In genomic region chr5:163509288-163510040, GRCh38 we compare ENCODE assay signal across 10 cellular contexts. TPM values are rescaled to one million over a fixed set of nuclear protein-coding genes. Genes with fewer than 3 reads are reported as not detected.
A peak's percentile ranks its signal among the peaks of the same experiment; 100 is the strongest.
DNase-seq lines count a peak whose midpoint lies in the region; ATAC-seq, FAIRE-seq and TF ChIP-seq lines count a peak whose summit lies in the region.
"Had no signal": no experiment of that assay in that cellular context is flagged by ENCODE, and none has a peak within 500 bp of the region (broad histone marks: within the 10 kb centered on the region; RNA-seq: fewer than 3 reads in every experiment).

No MANE protein-coding gene starts in this region.

- H3K27me3 ChIP-seq in BLaER1 (no peaks in the 10 kb centered on the region), bronchial epithelial cell (ENCODE audit: control insufficient read depth, insufficient read depth, low read length) (no peaks in the 10 kb centered on the region)

- no peak for TF ChIP-seq POLR2A in NB4 (IDR thresholded peaks at IDR 0.05; ENCODE audit: extremely low read depth, insufficient read length)

- peak overlapping the region; percentile 55 for H3K4me3 Mint-ChIP-seq in mesothelial cell of epicardium

- DNase-seq in NB4 (ENCODE audit: low read depth): no peak
- peak; percentile 97 for DNase-seq in bronchial epithelial cell (ENCODE audit: low read depth)
- no peak for DNase-seq in mesothelial cell of epicardium (ENCODE audit: low spot score in 2 of 2, unreplicated experiment in 2 of 2)
- no peak for DNase-seq in omental fat pad (ENCODE audit: low spot score)
- DNase-seq in KG1 (lab: John Stamatoyannopoulos, UW): no peak

- no peak overlapping the region for H3K9ac ChIP-seq in BLaER1

- no peak for TF ChIP-seq CTCF in NB4 (IDR thresholded peaks at IDR 0.05; ENCODE audit: low read depth, low read length)
- no peak for TF ChIP-seq CTCF in bronchial epithelial cell (IDR thresholded peaks at IDR 0.05; ENCODE audit: insufficient read depth, low read length, severe bottlenecking)
- TF ChIP-seq CTCF in mesothelial cell of epicardium (IDR thresholded peaks at IDR 0.05; ENCODE audit: unreplicated experiment): no peak
- TF ChIP-seq CTCF in omental fat pad (IDR thresholded peaks at IDR 0.05): no peak

- H3K4me1 Mint-ChIP-seq in mesothelial cell of epicardium: peaks cover 62% of the 10 kb centered on the region

- H3K27ac Mint-ChIP-seq in mesothelial cell of epicardium: peak overlapping the region; percentile 96

- no peak overlapping the region for H3K4me3 ChIP-seq in BLaER1
- H3K4me3 ChIP-seq in NB4 (ENCODE audit: low read depth, low read length): peak overlapping the region; percentile 14
- peak overlapping the region; percentile 10 for H3K4me3 ChIP-seq in bronchial epithelial cell (ENCODE audit: low read depth, low read length)

- H3K36me3 Mint-ChIP-seq in mesothelial cell of epicardium: peaks cover 13% of the 10 kb centered on the region

- no peaks in the 10 kb centered on the region for H3K27me3 Mint-ChIP-seq in mesothelial cell of epicardium (ENCODE audit: low read depth)

- H3K4me1 ChIP-seq in BLaER1: peaks cover 35% of the 10 kb centered on the region

- ATAC-seq in GM19351 (IDR thresholded peaks at IDR 0.05; ENCODE audit: unreplicated experiment): no peak
- ATAC-seq in HG03439 (IDR thresholded peaks at IDR 0.05; ENCODE audit: unreplicated experiment): no peak
- no peak for ATAC-seq in omental fat pad (ENCODE audit: low FRiP score)
- ATAC-seq: left colon had no signal

- peaks cover 83% of the 10 kb centered on the region for H4K20me1 ChIP-seq in BLaER1

- no peaks in the 10 kb centered on the region for H3K9me3 Mint-ChIP-seq in mesothelial cell of epicardium

- no peak overlapping the region for H3K27ac ChIP-seq in BLaER1
- H3K27ac ChIP-seq: HL-60 had no signal

- peak overlapping the region; percentile 13; the same call in 1 of the 2 replicates for H3K4me2 ChIP-seq in BLaER1

- no peaks in the 10 kb centered on the region for H3K9me3 ChIP-seq in BLaER1

- H3K36me3 ChIP-seq in BLaER1: peaks cover 49% of the 10 kb centered on the region
- peaks cover 4% of the 10 kb centered on the region for H3K36me3 ChIP-seq in bronchial epithelial cell (ENCODE audit: control insufficient read depth, insufficient read depth, low read length)

- FAIRE-seq in bronchial epithelial cell (lab: Jason Lieb, UNC): no peak

RNA-seq across cellular contexts. Expression of gene MAT2B, which starts 4.0 kb away (rescaled TPM):
- 41.5 and 71.1 TPM in 2 replicates for total RNA-seq in bronchial epithelial cell
- 44.5 to 45.5 TPM (median 44.6 TPM) in 3 replicates for total RNA-seq in mesothelial cell of epicardium
- 10 to 100 TPM; 25.7 to 55.0 (median 41.3) TPM for total RNA-seq in omental fat pad

RNA-seq across cellular contexts. Expression of gene HMMR, which starts 49.0 kb away (rescaled TPM):
- total RNA-seq in bronchial epithelial cell (0.53 and 1.4 TPM in 2 replicates), mesothelial cell of epicardium (8.7 to 9.8 TPM (median 9.4 TPM) in 3 replicates), omental fat pad (1 to 10 TPM in 2 of 4 donors, under 1 TPM in 1, not detected in 1; 0.32 to 2.6 (median 1.0) TPM)

RNA-seq across cellular contexts. Expression of gene NUDCD2, which starts 49.6 kb away (rescaled TPM):
- 6.6 and 7.3 TPM in 2 replicates for total RNA-seq in bronchial epithelial cell
- total RNA-seq in mesothelial cell of epicardium: 32.1 to 37.2 TPM (median 34.4 TPM) in 3 replicates
- total RNA-seq in omental fat pad: 1 to 10 TPM; 5.2 to 9.8 (median 5.9) TPM
